27 cellular contexts compared by ENCODE assay signal in genomic region chr13:43171489-43171888, GRCh38.
"Had no signal": no experiment of that assay in that cellular context is flagged by ENCODE, and none has a peak within 500 bp of the region (broad histone marks: within the 10 kb centered on the region; RNA-seq: fewer than 3 reads in every experiment).

No MANE protein-coding gene starts in this region.

- H3K9me3 ChIP-seq: MG63, SJCRH30 had no signal

- H3K4me1 ChIP-seq: SJCRH30 had no signal

- H3K27me3 ChIP-seq: MG63, SJCRH30 had no signal

- H3K36me3 ChIP-seq: MG63, SJCRH30 had no signal

- H3K4me3 ChIP-seq: MG63, SJCRH30, SK-N-MC had no signal

- DNase-seq: activated CD4-positive, alpha-beta memory T cell treated with anti-CD3 and anti-CD28 coated beads, Interleukin-2, amount 10 ng/mL, durations not matched to agents 7 days and 5 days; activated CD4-positive, alpha-beta T cell treated with anti-CD3 and anti-CD28 coated beads for 36 hours; activated CD4-positive, alpha-beta T cell treated with anti-CD3 and anti-CD28 coated beads, Interleukin-2, amount 50 U/mL, for 1 hour; activated CD8-positive, alpha-beta memory T cell treated with anti-CD3 and anti-CD28 coated beads for 24 hours; activated CD8-positive, alpha-beta memory T cell treated with anti-CD3 and anti-CD28 coated beads, Interleukin-2, amount 10 ng/mL, durations not matched to agents 7 days and 5 days; activated CD8-positive, alpha-beta memory T cell treated with anti-CD3 and anti-CD28 coated beads, Interleukin-2, amount 50 U/mL, for 48 hours; activated effector memory CD4-positive, alpha-beta T cell treated with anti-CD3 and anti-CD28 coated beads, Interleukin-2, amount 50 U/mL, for 16 hours; activated naive CD4-positive, alpha-beta T cell; activated naive CD4-positive, alpha-beta T cell treated with anti-CD3 and anti-CD28 coated beads, Interleukin-2, amount 50 U/mL, for 16 hours; activated naive CD8-positive, alpha-beta T cell treated with anti-CD3 and anti-CD28 coated beads for 36 hours; activated T-cell treated with anti-CD3 and anti-CD28 coated beads, Interleukin-2, amount 50 U/mL, for 72 hours; amniotic stem cell; aorta; MG63; NCI-H1092 treated with DMSO at 0.1 percent for 48 hours; NCI-H1417; NCI-H146; NCI-H187; NCI-H2081; NCI-H2171 treated with DMSO at 0.1 percent for 48 hours; NCI-H2227 treated with DMSO at 0.1 percent for 48 hours; NCI-H446; NCI-H510A treated with DMSO at 0.1 percent for 48 hours; NCI-H69; SHP77; SJCRH30 had no signal

- H3K27ac ChIP-seq: SJCRH30, SK-N-MC had no signal
